Comparison of ENCODE assay signal across 15 cellular contexts in the genomic region with DNA sequence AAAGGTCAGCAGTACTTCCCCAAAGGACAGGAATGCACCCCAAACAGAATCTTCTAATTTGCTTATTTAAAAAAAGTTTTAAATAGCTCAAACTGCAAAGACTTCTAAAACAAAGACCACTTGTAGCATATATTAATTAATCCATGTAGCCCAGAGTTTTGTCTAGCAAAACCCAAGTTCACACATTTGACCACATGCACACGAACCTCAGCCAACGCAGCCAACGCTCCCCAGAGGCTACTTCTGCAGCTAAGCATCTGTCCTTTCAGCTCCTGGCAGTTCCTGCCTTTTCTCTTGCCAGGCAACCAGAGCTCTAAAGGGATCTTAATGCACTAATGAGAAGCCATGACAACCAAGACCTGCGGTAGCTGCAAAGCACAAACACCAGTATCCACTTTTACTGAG.
A peak's percentile ranks its signal among the peaks of the same experiment; 100 is the strongest.
DNase-seq lines count a peak whose midpoint lies in the region; ATAC-seq lines count a peak whose summit lies in the region.
"Had no signal": no experiment of that assay in that cellular context is flagged by ENCODE, and none has a peak within 500 bp of the region (broad histone marks: within the 10 kb centered on the region; RNA-seq: fewer than 3 reads in every experiment).

No MANE protein-coding gene starts in this region.

- no peak overlapping the region for H3K4me3 ChIP-seq in mesodermal cell (ENCODE audit: extremely low read depth, insufficient read depth, low read length, poor library complexity, severe bottlenecking)
- H3K4me3 ChIP-seq: HAP-1, SJSA1 had no signal

- DNase-seq in DMS 273 (lab: John Stamatoyannopoulos, UW; ENCODE audit: unreplicated experiment) (peak; percentile 95), NCI-H1092 treated with DMSO at 0.1 percent for 48 hours (lab: John Stamatoyannopoulos, UW) (peak; percentile 83), astrocyte of the hippocampus (ENCODE audit: low read depth, low spot score) (peak; percentile 70), kidney tubule cell (ENCODE audit: low spot score) (no peak), SKM-1 treated with dmso at 0.1 percent for 144 hours (lab: John Stamatoyannopoulos, UW; ENCODE audit: unreplicated experiment) (no peak)
- DNase-seq: activated CD4-positive, CD25-positive, alpha-beta regulatory T cell; activated T-cell treated with anti-CD3 and anti-CD28 coated beads, Interleukin-2, amount 50 U/mL, for 48 hours; immature natural killer cell; natural killer cell had no signal

- ATAC-seq in GM18867 (IDR thresholded peaks at IDR 0.05; ENCODE audit: unreplicated experiment): no peak
- no peak for ATAC-seq in GM18498 (IDR thresholded peaks at IDR 0.05; ENCODE audit: unreplicated experiment)
- ATAC-seq: stimulated activated memory B cell treated with anti-CD40 and anti-IgM and Interleukin-4, amounts not matched to agents 10 μg/mL and 1 μg/mL and 100 μg/mL, for 72 hours had no signal

- H3K36me3 ChIP-seq in mesodermal cell (ENCODE audit: control insufficient read depth, insufficient read depth, low read length): peaks cover 20% of the 10 kb centered on the region
- H3K36me3 ChIP-seq: HAP-1, SJSA1 had no signal

- WGBS in mesodermal cell (ENCODE audit: insufficient coverage in 2 of 2), 2 experiments: 89 to 94% methylated on average over 2 to 3 of the region's 4 CpGs

- H3K27ac ChIP-seq in mesodermal cell (ENCODE audit: low read depth, low read length, severe bottlenecking): peak overlapping the region; percentile 58
- H3K27ac ChIP-seq: SJSA1 had no signal

- peaks cover 14% of the 10 kb centered on the region for H3K9me3 ChIP-seq in mesodermal cell (ENCODE audit: control insufficient read depth, low read length)
- H3K9me3 ChIP-seq: HAP-1 had no signal

- peaks cover 2% of the 10 kb centered on the region for H3K4me1 ChIP-seq in mesodermal cell (ENCODE audit: control insufficient read depth, insufficient read depth, low read length, poor library complexity, severe bottlenecking)

Comparison
In these comparisons a context has a peak if more than half of its experiments do, and no peak if none do; other contexts are left out.
1. DNase-seq: peak in DMS 273 (single experiment), NCI-H1092 treated with DMSO at 0.1 percent for 48 hours (single experiment) and astrocyte of the hippocampus (single experiment); none in kidney tubule cell (single experiment) and SKM-1 treated with dmso at 0.1 percent for 144 hours (single experiment).